ENCODE assay signal across 8 cellular contexts in the genomic region with DNA sequence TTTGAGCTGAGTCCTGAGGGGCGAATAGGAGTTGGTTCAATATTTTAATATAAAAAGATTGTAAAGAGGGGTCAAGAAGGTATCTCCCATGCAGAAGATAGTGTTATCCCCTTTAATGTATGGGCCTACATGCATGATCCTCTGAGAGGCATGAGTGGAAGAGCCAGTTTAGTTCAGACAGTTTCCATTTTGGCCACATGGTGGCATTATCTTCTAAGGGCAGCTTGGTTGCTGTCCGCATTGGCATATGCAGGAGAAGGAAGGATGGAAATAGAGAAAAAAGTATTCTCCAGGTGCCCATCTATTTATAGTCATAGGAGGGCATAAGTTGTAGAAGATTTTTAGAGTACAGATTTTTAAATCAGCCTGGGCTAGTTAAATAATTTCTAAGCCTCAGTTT. TPM values are rescaled to one million over a fixed set of nuclear protein-coding genes. Genes with fewer than 3 reads are reported as not detected.
DNase-seq lines count a peak whose midpoint lies in the region; ATAC-seq and TF ChIP-seq lines count a peak whose summit lies in the region.

No MANE protein-coding gene starts in this region.

- H3K4me3 Mint-ChIP-seq in H9, result no peak overlapping the region

- H3K79me2 ChIP-seq in H9 (ENCODE audit: insufficient read depth, low read length), result peaks cover 7% of the 10 kb centered on the region; the same call in 1 of the 2 replicates

- H3K27ac ChIP-seq in H9 (ENCODE audit: insufficient read length, low read depth, low read length) (no peak overlapping the region), esophagus squamous epithelium (no peak overlapping the region)

- peaks cover 11 to 13% of the 10 kb centered on the region in 2 experiments for H3K4me1 Mint-ChIP-seq in H9

- no CpG with 5 or more reads among the region's 2 CpGs for WGBS in H9 (ENCODE audit: extremely low coverage, insufficient read length, low lambda C conversion rate)
- WGBS in esophagus squamous epithelium, 2 donors, result 93 to 96% methylated on average over 2 of the region's 2 CpGs

- H3K23me2 ChIP-seq in H9 (ENCODE audit: insufficient read length, low read depth, low read length, poor library complexity, severe bottlenecking), result peaks cover 6% of the 10 kb centered on the region

- peaks cover 0 to 7% of the 10 kb centered on the region in 2 experiments; a peak in 3 of 5 replicates for H3K9me3 Mint-ChIP-seq in H9

- H2AFZ ChIP-seq in H9 (ENCODE audit: low read length), result no peak overlapping the region

- no peak for ATAC-seq in GM18520 (IDR thresholded peaks at IDR 0.05; ENCODE audit: unreplicated experiment)
- no peak for ATAC-seq in GM19328 (IDR thresholded peaks at IDR 0.05; ENCODE audit: unreplicated experiment)

- H3K4me2 ChIP-seq in H9 (ENCODE audit: insufficient read depth, insufficient read length, low read length), result no peak overlapping the region

- no peaks in the 10 kb centered on the region for H3K79me1 ChIP-seq in H9 (ENCODE audit: insufficient read depth, low read depth, low read length, poor library complexity, severe bottlenecking)

- no peak overlapping the region for H3K4me3 ChIP-seq in kidney epithelial cell (ENCODE audit: low read depth, low read length)
- H3K4me3 ChIP-seq in esophagus squamous epithelium, result no peak overlapping the region

- H3K18ac ChIP-seq in H9 (ENCODE audit: insufficient read length, low read depth, low read length), result no peak overlapping the region

- peaks cover 0 to 3% (median 0%) of the 10 kb centered on the region in 3 experiments; a peak in 2 of 7 replicates for H3K36me3 Mint-ChIP-seq in H9 (ENCODE audit: insufficient read depth in 1 of 3, low read depth in 3 of 3)

- H2BK12ac ChIP-seq in H9 (ENCODE audit: insufficient read length, low read depth, low read length), result no peak overlapping the region

- H3K9me3 ChIP-seq in H9 (ENCODE audit: control insufficient read depth, low read depth, low read length) (no peaks in the 10 kb centered on the region), esophagus squamous epithelium (peaks cover 0 to 12% (median 0%) of the 10 kb centered on the region in 3 donors)

- TF ChIP-seq POLR2A in esophagus squamous epithelium (IDR thresholded peaks at IDR 0.05), result no peak

- intact Hi-C loops in esophagus squamous epithelium (cut with DNase I), result no loop called here

- no peak overlapping the region for H4K5ac ChIP-seq in H9 (ENCODE audit: insufficient read length, low read depth, low read length)

- H3K27me3 ChIP-seq in H9 (ENCODE audit: insufficient read depth, low read length) (no peaks in the 10 kb centered on the region; the same call in 1 of the 2 replicates), kidney epithelial cell (ENCODE audit: control insufficient read depth, insufficient read depth, low read length) (no peaks in the 10 kb centered on the region), esophagus squamous epithelium (peaks cover 0 to 19% (median 0%) of the 10 kb centered on the region in 4 donors)

- no peak overlapping the region for H2BK120ac ChIP-seq in H9 (ENCODE audit: low read depth, low read length, poor library complexity, severe bottlenecking)

- H3K4ac ChIP-seq in H9 (ENCODE audit: low read depth, low read length), result no peak overlapping the region

- no peak overlapping the region for H3K23ac ChIP-seq in H9 (ENCODE audit: insufficient read length, low read depth, low read length)

- no peak overlapping the region for H3T11ph ChIP-seq in H9 (ENCODE audit: low read length)

- H2BK5ac ChIP-seq in H9 (ENCODE audit: insufficient read length, low read length), result no peak overlapping the region

- H2AK5ac ChIP-seq in H9 (ENCODE audit: insufficient read length, low read length), result no peak overlapping the region

- no peak overlapping the region for H4K91ac ChIP-seq in H9 (ENCODE audit: insufficient read length, low read depth, low read length)

- no peak overlapping the region for H3K27ac Mint-ChIP-seq in H9

- peaks cover 16% of the 10 kb centered on the region for H3K27me3 Mint-ChIP-seq in H9 (ENCODE audit: low read depth)

- no peak overlapping the region for H3K56ac ChIP-seq in H9 (ENCODE audit: insufficient read length, low read depth, low read length)

- no peaks in the 10 kb centered on the region for H4K20me1 ChIP-seq in H9 (ENCODE audit: control insufficient read depth, insufficient read depth, insufficient read length)

- H2BK20ac ChIP-seq in H9 (ENCODE audit: low read depth, low read length, poor library complexity, severe bottlenecking), result no peak overlapping the region

- H3K36me3 ChIP-seq in kidney epithelial cell (ENCODE audit: control insufficient read depth, insufficient read depth, low read length) (no peaks in the 10 kb centered on the region), esophagus squamous epithelium (no peaks in the 10 kb centered on the region)

- H2BK15ac ChIP-seq in H9 (ENCODE audit: low read depth, low read length), result no peak overlapping the region

- peak; percentile 91 for TF ChIP-seq CTCF in H9 (conservative IDR thresholded peaks at IDR 0.05)
- peak; percentile 51 for TF ChIP-seq CTCF in kidney epithelial cell (IDR thresholded peaks at IDR 0.05; ENCODE audit: insufficient read depth, low read length, poor library complexity, severe bottlenecking)
- TF ChIP-seq CTCF in esophagus squamous epithelium (IDR thresholded peaks at IDR 0.05), result peak in 3 of 6 experiments; percentile 20 to 48 (median 25)

- peak; percentile 19 for DNase-seq in COR-L47 (lab: John Stamatoyannopoulos, UW)
- DNase-seq in H9, result peak; percentile 60
- DNase-seq in T1000 (lab: John Stamatoyannopoulos, UW), result peak; percentile 32
- no peak for DNase-seq in kidney epithelial cell (ENCODE audit: low read depth)
- DNase-seq in esophagus squamous epithelium (lab: John Stamatoyannopoulos, UW), result no peak
- no peak for DNase-seq in DMS79 treated with DMSO at 0.1 percent for 48 hours (lab: John Stamatoyannopoulos, UW)

- H4K8ac ChIP-seq in H9 (replicated peaks; ENCODE audit: insufficient read length, low read depth, low read length), result no peak overlapping the region

- H3K4me1 ChIP-seq in H9 (ENCODE audit: insufficient read depth, low read length) (no peaks in the 10 kb centered on the region; the same call in 1 of the 2 replicates), esophagus squamous epithelium (peaks cover 0 to 51% (median 7%) of the 10 kb centered on the region in 3 donors)

- no peak overlapping the region for H3K9ac ChIP-seq in H9 (ENCODE audit: extremely low read depth, insufficient read length, low read length)

- H3K14ac ChIP-seq in H9 (ENCODE audit: insufficient read depth, low read length), result no peak overlapping the region

RNA-seq across cellular contexts. Expression of gene SAMD4A, which starts 5.4 kb away (rescaled TPM):
- total RNA-seq in H9 (2021) (9.6 and 9.9 TPM in 2 replicates), kidney epithelial cell (14.5 and 20.5 TPM in 2 replicates), esophagus squamous epithelium (10 to 100 TPM in 1 of 4 donors, 1 to 10 TPM in 3; 2.9 to 19.5 (median 3.9) TPM)

Comparison
In these comparisons a context has a peak if more than half of its experiments do, and no peak if none do; other contexts are left out.
1. DNase-seq: peak in COR-L47 (single experiment), H9 (single experiment) and T1000 (single experiment); none in kidney epithelial cell (single experiment), esophagus squamous epithelium (single experiment) and DMS79 treated with DMSO at 0.1 percent for 48 hours (single experiment).